In genomic region chr5:75338408-75338807, GRCh38 we compare ENCODE assay signal across 9 cellular contexts. TPM values are rescaled to one million over a fixed set of nuclear protein-coding genes. Genes with fewer than 3 reads are reported as not detected.
A peak's percentile ranks its signal among the peaks of the same experiment; 100 is the strongest.
DNase-seq lines count a peak whose midpoint lies in the region; ATAC-seq and TF ChIP-seq lines count a peak whose summit lies in the region.
"Had no signal": no experiment of that assay in that cellular context is flagged by ENCODE, and none has a peak within 500 bp of the region (broad histone marks: within the 10 kb centered on the region; RNA-seq: fewer than 3 reads in every experiment).

No MANE protein-coding gene starts in this region.

- peaks cover under 1% of the 10 kb centered on the region for H3K36me3 ChIP-seq in PC-3 (ENCODE audit: low read depth, low read length)

- intact Hi-C loops in PC-3 (cut with micrococcal nuclease): loop anchor here (5.0 kb wide), 1 partner anchor 286 kb away; the partner anchor contains the start of gene GCNT4
- intact Hi-C loops in CD4-positive, alpha-beta T cell (cut with DNase I, micrococcal nuclease): loop anchor here (5.0 to 10.0 kb wide), 6 partner anchors 101 to 1774 kb away; partner anchors contain the start of genes ANKRA2 (in 1 of the 2), ANKRD31 (in 1 of the 2), GFM2 (in 1 of the 2) and NSA2 (in 1 of the 2)

- peaks cover 46% of the 10 kb centered on the region for H3K4me1 Mint-ChIP-seq in CD4-positive, alpha-beta T cell (ENCODE audit: low read depth)

- DNase-seq in GM12864 (ENCODE audit: low read depth): no peak
- no peak for DNase-seq in PC-3
- DNase-seq in fibroblast of pulmonary artery (ENCODE audit: low read depth): no peak
- no peak for DNase-seq in retinal pigment epithelial cell (ENCODE audit: low read depth)
- no peak for DNase-seq in CD4-positive, alpha-beta T cell
- DNase-seq in NOMO-1 treated with DMSO at 0.1 percent for 48 hours (lab: John Stamatoyannopoulos, UW; ENCODE audit: unreplicated experiment): no peak
- no peak for DNase-seq in NCI-H2227 treated with DMSO at 0.1 percent for 48 hours (lab: John Stamatoyannopoulos, UW)
- DNase-seq: stimulated activated CD4-positive, alpha-beta T cell treated with anti-CD3 and anti-CD28 coated beads, Interleukin-4, amount 100 ng/mL, for 4 hours had no signal

- ATAC-seq in PC-3 (no peak), GM19463 (IDR thresholded peaks at IDR 0.05; ENCODE audit: unreplicated experiment) (no peak)
- ATAC-seq in CD4-positive, alpha-beta T cell (ENCODE audit: poor library complexity): no peak

- no peak overlapping the region for H2AFZ ChIP-seq in PC-3 (ENCODE audit: low read length)

- H3K36me3 Mint-ChIP-seq in CD4-positive, alpha-beta T cell (ENCODE audit: low read depth): peaks cover 5% of the 10 kb centered on the region

- no peaks in the 10 kb centered on the region for H3K9me3 Mint-ChIP-seq in CD4-positive, alpha-beta T cell

- no peaks in the 10 kb centered on the region for H3F3A ChIP-seq in PC-3 (ENCODE audit: low read length, unreplicated experiment)

- no peak overlapping the region for H3K27ac ChIP-seq in PC-3 (ENCODE audit: low read length)
- H3K27ac ChIP-seq in CD4-positive, alpha-beta T cell (ENCODE audit: low read depth, low read length): no peak overlapping the region

- H4K20me1 ChIP-seq in PC-3 (ENCODE audit: low read length): peaks cover 33% of the 10 kb centered on the region

- no peak for TF ChIP-seq CTCF in GM12864 (IDR thresholded peaks at IDR 0.05; ENCODE audit: low read depth, low read length, missing control alignments)
- TF ChIP-seq CTCF in PC-3 (conservative IDR thresholded peaks at IDR 0.05; ENCODE audit: low read depth, low read length): no peak
- TF ChIP-seq CTCF in fibroblast of pulmonary artery (IDR thresholded peaks at IDR 0.05; ENCODE audit: low read length, missing control alignments): no peak
- no peak for TF ChIP-seq CTCF in retinal pigment epithelial cell (conservative IDR thresholded peaks at IDR 0.05; ENCODE audit: low read depth, low read length)
- no peak for TF ChIP-seq CTCF in CD4-positive, alpha-beta T cell (IDR thresholded peaks at IDR 0.05)

- no peaks in the 10 kb centered on the region for H3K9me3 ChIP-seq in PC-3 (ENCODE audit: low read length)
- H3K9me3 ChIP-seq in CD4-positive, alpha-beta T cell (ENCODE audit: control insufficient read depth, low read length): no peaks in the 10 kb centered on the region

- H3K27ac Mint-ChIP-seq in CD4-positive, alpha-beta T cell: no peak overlapping the region

- BruUV-seq in PC-3 (replicated peaks; lab: Mats Ljungman, UMichigan): no TSS peak

- CTCF ChIA-PET in PC-3 (lab: Charles Lee): no interaction called here
- CTCF ChIA-PET in CD4-positive, alpha-beta T cell (lab: Charles Lee): interaction anchor here (0.7 kb wide), 1 partner anchor 16 kb away, joined by 3 read pairs; no protein-coding TSS in a partner anchor

- H3K27me3 ChIP-seq in PC-3 (ENCODE audit: low read length): no peaks in the 10 kb centered on the region
- no peaks in the 10 kb centered on the region for H3K27me3 ChIP-seq in CD4-positive, alpha-beta T cell (ENCODE audit: control insufficient read depth, insufficient read depth, low read length)

- H3K4me3 Mint-ChIP-seq in CD4-positive, alpha-beta T cell: no peak overlapping the region

- peak overlapping the region; percentile 87 for H3K9ac ChIP-seq in PC-3 (ENCODE audit: low read length)

- H3K4me2 ChIP-seq in PC-3 (ENCODE audit: low read length): peak overlapping the region; percentile 93

- POLR2A ChIA-PET in PC-3 (lab: Charles Lee; ENCODE audit: unreplicated experiment): interaction anchor here (0.7 kb wide), 1 partner anchor 8 kb away, joined by 3 read pairs; no protein-coding TSS in a partner anchor
- POLR2A ChIA-PET in CD4-positive, alpha-beta T cell (lab: Charles Lee): no interaction called here

- no peaks in the 10 kb centered on the region for H3K9me2 ChIP-seq in PC-3 (replicated peaks; ENCODE audit: low read length)

- H3K79me2 ChIP-seq in PC-3 (ENCODE audit: low read length): peaks cover 64% of the 10 kb centered on the region

- peak overlapping the region; percentile 94 for H3K4me3 ChIP-seq in GM12864 (ENCODE audit: low read depth, low read length)
- peak overlapping the region; percentile 99 for H3K4me3 ChIP-seq in PC-3 (ENCODE audit: low read length)
- H3K4me3 ChIP-seq in fibroblast of pulmonary artery (replicated peaks; ENCODE audit: low read depth, low read length): peak overlapping the region; percentile 93
- peak overlapping the region; percentile 91 for H3K4me3 ChIP-seq in retinal pigment epithelial cell (ENCODE audit: low read length)

- H3K4me1 ChIP-seq in PC-3 (ENCODE audit: insufficient read depth, low read length): peaks cover 33% of the 10 kb centered on the region

- H3K27me3 Mint-ChIP-seq in CD4-positive, alpha-beta T cell: no peaks in the 10 kb centered on the region

RNA-seq across cellular contexts. Expression of gene HMGCR, which starts 1.4 kb away (rescaled TPM):
- total RNA-seq in PC-3 (2014; rRNA removed): 19.9 and 22.0 TPM in 2 replicates
- total RNA-seq in CD4-positive, alpha-beta T cell: 10 to 100 TPM; 55.5 to 61.5 TPM
